ENCODE assay signal across 9 cellular contexts in genomic region chr1:15949453-15950245, GRCh38. TPM values are rescaled to one million over a fixed set of nuclear protein-coding genes. Genes with fewer than 3 reads are reported as not detected.
DNase-seq lines count a peak whose midpoint lies in the region; ATAC-seq and TF ChIP-seq lines count a peak whose summit lies in the region.
"Had no signal": no experiment of that assay in that cellular context is flagged by ENCODE, and none has a peak within 500 bp of the region (broad histone marks: within the 10 kb centered on the region; RNA-seq: fewer than 3 reads in every experiment).

No MANE protein-coding gene starts in this region.

- H3K4me1 Mint-ChIP-seq in T-helper 1 cell treated with Interleukin-12 subunit alpha and Interleukin-12 subunit beta and Interleukin-4 antibody, amounts not matched to agents 30 μg/mL and 1 μg/mL, for 36 hours (ENCODE audit: low read depth): peaks cover 50% of the 10 kb centered on the region

- peaks cover 13% of the 10 kb centered on the region for H3K36me3 Mint-ChIP-seq in T-helper 1 cell treated with Interleukin-12 subunit alpha and Interleukin-12 subunit beta and Interleukin-4 antibody, amounts not matched to agents 30 μg/mL and 1 μg/mL, for 36 hours (ENCODE audit: low read depth)

- H3K9me3 Mint-ChIP-seq in T-helper 1 cell treated with Interleukin-12 subunit alpha and Interleukin-12 subunit beta and Interleukin-4 antibody, amounts not matched to agents 30 μg/mL and 1 μg/mL, for 36 hours: no peaks in the 10 kb centered on the region

- no peaks in the 10 kb centered on the region for H3K27me3 Mint-ChIP-seq in T-helper 1 cell treated with Interleukin-12 subunit alpha and Interleukin-12 subunit beta and Interleukin-4 antibody, amounts not matched to agents 30 μg/mL and 1 μg/mL, for 36 hours (ENCODE audit: low read depth)

- no peaks in the 10 kb centered on the region for H3K9me3 ChIP-seq in adrenal gland (replicated peaks in 1 of 3)
- H3K9me3 ChIP-seq in heart right ventricle: no peaks in the 10 kb centered on the region
- no peaks in the 10 kb centered on the region for H3K9me3 ChIP-seq in aorta (ENCODE audit: control insufficient read depth, low read length)

- WGBS in adrenal gland, 4 donors: 9 to 17% (median 11%) methylated on average over 3 to 25 of the region's 25 CpGs
- 11 to 12% methylated on average over 25 of the region's 25 CpGs for WGBS in heart right ventricle, 2 donors
- 2 to 4% methylated on average over 25 of the region's 25 CpGs for WGBS in aorta, 2 donors

- no peak for TF ChIP-seq CTCF in GM12864 (IDR thresholded peaks at IDR 0.05; ENCODE audit: low read depth, low read length, missing control alignments)
- TF ChIP-seq CTCF in adrenal gland (IDR thresholded peaks at IDR 0.05): no peak
- no peak for TF ChIP-seq CTCF in heart right ventricle (IDR thresholded peaks at IDR 0.05)
- no peak for TF ChIP-seq CTCF in retinal pigment epithelial cell (conservative IDR thresholded peaks at IDR 0.05; ENCODE audit: low read depth, low read length)

- DNase-seq in GM12864 (ENCODE audit: low read depth) (peak; percentile 86), adrenal gland (peak; percentile 95 to 100 (median 99)), heart right ventricle (peak; percentile 76 to 83), retinal pigment epithelial cell (ENCODE audit: low read depth) (peak; percentile 96), aorta (peak; percentile 96 to 97), DMS53 treated with DMSO at 0.1 percent for 48 hours (lab: John Stamatoyannopoulos, UW; ENCODE audit: unreplicated experiment) (no peak)

- H3K27ac ChIP-seq in adrenal gland: peak overlapping the region; percentile 95 to 98 (median 97)
- peak overlapping the region; percentile 41 to 94 (median 88) for H3K27ac ChIP-seq in heart right ventricle
- peak overlapping the region; percentile 96 to 99 for H3K27ac ChIP-seq in aorta (ENCODE audit: low read depth in 1 of 2, low read length in 2 of 2)

- no peaks in the 10 kb centered on the region for H3K27me3 ChIP-seq in adrenal gland
- H3K27me3 ChIP-seq in heart right ventricle: no peaks in the 10 kb centered on the region
- no peaks in the 10 kb centered on the region for H3K27me3 ChIP-seq in aorta (ENCODE audit: control insufficient read depth in 1 of 2, insufficient read depth in 2 of 2, low read length in 1 of 2)

- peaks cover 54 to 83% of the 10 kb centered on the region in 2 donors for H3K4me1 ChIP-seq in adrenal gland (replicated peaks in 1 of 2)
- H3K4me1 ChIP-seq in heart right ventricle: peaks cover 43 to 69% (median 66%) of the 10 kb centered on the region in 9 donors
- peaks cover 0 to 6% of the 10 kb centered on the region in 2 donors for H3K4me1 ChIP-seq in aorta (ENCODE audit: control insufficient read depth in 1 of 2, insufficient read depth in 2 of 2, low read length in 2 of 2)

- peak; percentile 75 for ATAC-seq in HG02678 (IDR thresholded peaks at IDR 0.05; ENCODE audit: unreplicated experiment)
- ATAC-seq in heart right ventricle: peak; percentile 74 to 88 (median 84)
- peak; percentile 88 for ATAC-seq in aorta (ENCODE audit: low FRiP score)

- peak overlapping the region; percentile 89 for H3K27ac Mint-ChIP-seq in T-helper 1 cell treated with Interleukin-12 subunit alpha and Interleukin-12 subunit beta and Interleukin-4 antibody, amounts not matched to agents 30 μg/mL and 1 μg/mL, for 36 hours

- H3K36me3 ChIP-seq in adrenal gland (replicated peaks in 1 of 2) (peaks cover 0 to 34% of the 10 kb centered on the region in 2 donors), heart right ventricle (peaks cover 0 to 39% (median 30%) of the 10 kb centered on the region in 9 donors), aorta (ENCODE audit: control insufficient read depth in 1 of 2, insufficient read depth in 2 of 2, low read length in 1 of 2) (peaks cover 0 to 2% of the 10 kb centered on the region in 2 donors)

- H3K4me3 Mint-ChIP-seq in T-helper 1 cell treated with Interleukin-12 subunit alpha and Interleukin-12 subunit beta and Interleukin-4 antibody, amounts not matched to agents 30 μg/mL and 1 μg/mL, for 36 hours: peak overlapping the region; percentile 17

- intact Hi-C loops in adrenal gland (cut with DNase I) (no loop called here), heart right ventricle (cut with DNase I) (no loop called here), aorta (cut with DNase I) (loop anchor here (1.0 to 5.0 kb wide), 4 partner anchors 57 to 152 kb away; no protein-coding TSS in a partner anchor)

- peak in 1 of 2 donors; percentile 88 for TF ChIP-seq POLR2A in adrenal gland (IDR thresholded peaks at IDR 0.05)

- H3K4me3 ChIP-seq in GM12864 (ENCODE audit: low read depth, low read length) (no peak overlapping the region), adrenal gland (peak overlapping the region in 1 of 4 donors; percentile 17), heart right ventricle (peak overlapping the region in 9 of 10 donors; percentile 2 to 43 (median 33)), retinal pigment epithelial cell (ENCODE audit: low read length) (peak overlapping the region; percentile 18), aorta (ENCODE audit: low read length in 2 of 2) (no peak overlapping the region)

RNA-seq across cellular contexts. Expression of gene ZBTB17, which starts 26.3 kb away (rescaled TPM):
- total RNA-seq in adrenal gland (10 to 100 TPM; 26.8 to 50.2 (median 33.7) TPM), heart right ventricle (10 to 100 TPM; 16.4 to 25.0 (median 20.4) TPM), aorta (10 to 100 TPM; 42.3 to 55.5 TPM)
- polyA plus RNA-seq in adrenal gland (100 to 1,000 TPM in 2 of 3 donors, 1 to 10 TPM in 1; 8.0 to 172 (median 114) TPM), heart right ventricle (10 to 100 TPM; 27.3 to 54.9 TPM), aorta (100 to 1,000 TPM in 1 of 2 donors, 10 to 100 TPM in 1; 15.0 to 134 TPM)

RNA-seq across cellular contexts. Expression of gene SRARP, which starts 54.4 kb away (rescaled TPM):
- total RNA-seq in adrenal gland (not detected), heart right ventricle (under 1 TPM in 5 of 10 donors, not detected in 5; 0.15 to 0.79 (median 0.28) TPM), aorta (not detected)
- polyA plus RNA-seq in adrenal gland (not detected), heart right ventricle (under 1 TPM; 0.35 to 0.95 TPM), aorta (not detected)
- total RNA-seq: glomerular endothelial cell had no signal

Comparison
In these comparisons a context has a peak if more than half of its experiments do, and no peak if none do; other contexts are left out.
1. H3K4me3 ChIP-seq: peak in heart right ventricle (9 of 10) and retinal pigment epithelial cell (single experiment); none in GM12864 (single experiment) and aorta (0 of 2).
2. intact Hi-C loops: an anchor here in aorta (1.0 to 5.0 kb wide); none called in adrenal gland and heart right ventricle.
3. Peak in every context shown above with its lines, with median percentiles within 50 percentile points of each other: ATAC-seq and H3K27ac ChIP-seq.